In genomic region chr10:37758074-37758473, GRCh38 we compare ENCODE assay signal across 27 cellular contexts.
"Had no signal": no experiment of that assay in that cellular context is flagged by ENCODE, and none has a peak within 500 bp of the region (broad histone marks: within the 10 kb centered on the region; RNA-seq: fewer than 3 reads in every experiment).

No MANE protein-coding gene starts in this region.

- H3K4me1 ChIP-seq: colonic mucosa, esophagus squamous epithelium, left ventricle myocardium inferior, lower lobe of right lung, psoas muscle, spleen, suprapubic skin had no signal

- H3K27me3 ChIP-seq: colonic mucosa, esophagus squamous epithelium, ovary, spleen, suprapubic skin had no signal

- H3K27ac ChIP-seq: colonic mucosa, epithelial cell of prostate, esophagus squamous epithelium, left ventricle myocardium inferior, lower lobe of right lung, ovary, psoas muscle, skin epidermis, spleen, suprapubic skin had no signal

- H3K4me3 ChIP-seq: colonic mucosa, esophagus squamous epithelium, left ventricle myocardium inferior, lower lobe of right lung, ovary, psoas muscle, skin epidermis, spleen, suprapubic skin had no signal

- H3K36me3 ChIP-seq: colonic mucosa, left ventricle myocardium inferior, lower lobe of right lung, ovary, spleen had no signal

- DNase-seq: colonic mucosa; effector CD8-positive, alpha-beta T cell; endodermal cell; esophagus squamous epithelium; foreskin melanocyte; hypothalamus; immature natural killer cell; islet precursor cell; kidney glomerular epithelial cell; left colon; left ventricle myocardium inferior; lower lobe of right lung; naive thymus-derived CD8-positive, alpha-beta T cell; nephron progenitor cell; nucleus accumbens; ovary; posterior cingulate gyrus; psoas muscle; right cardiac atrium; spleen; stimulated activated CD8-positive, alpha-beta memory T cell treated with anti-CD3 and anti-CD28 coated beads, Interleukin-4, amount 100 ng/mL, for 48 hours; stimulated activated naive CD4-positive, alpha-beta T cell; stimulated activated naive CD8-positive, alpha-beta T cell treated with anti-CD3 and anti-CD28 coated beads, Interleukin-15, amount 100 ng/mL, for 72 hours; trophoblast cell had no signal

- H3K9me3 ChIP-seq: colonic mucosa, psoas muscle had no signal
